In genomic region chr2:27379840-27380625, GRCh38 we compare ENCODE assay signal across 1 cellular context.
TF ChIP-seq lines count a peak whose summit lies in the region.

No MANE protein-coding gene starts in this region.

TF ChIP-seq in HepG2, 621 proteins besides CTCF, POLR2A, EP300 and RAD21 (continued from another document):
- TF ChIP-seq HMGXB4 (CRISPR knock-in tag; IDR thresholded peaks at IDR 0.05; ENCODE audit: borderline replicate concordance in 1 of 2, low read depth in 1 of 2): peak in 1 of 2 experiments; percentile 53; a peak in 1 of 4 replicates
- 0 out of 2 replicates have a peak, but pooled peaks have one; percentile 16 for TF ChIP-seq MTA1 (CRISPR knock-in tag; IDR thresholded peaks at IDR 0.05; ENCODE audit: borderline replicate concordance)
- 0 out of 2 replicates have a peak, but pooled peaks have one; percentile 5 for TF ChIP-seq ZNF34 (CRISPR knock-in tag; IDR thresholded peaks at IDR 0.05; ENCODE audit: borderline replicate concordance)
- TF ChIP-seq HNRNPK (IDR thresholded peaks at IDR 0.05; ENCODE audit: low read depth, low read length, poor library complexity, severe bottlenecking): peak; percentile 86
- 0 out of 2 replicates have a peak, but pooled peaks have one; percentile 28 for TF ChIP-seq ZBED4 (CRISPR knock-in tag; IDR thresholded peaks at IDR 0.05; ENCODE audit: borderline replicate concordance)
- TF ChIP-seq JUN (CRISPR knock-in tag; IDR thresholded peaks at IDR 0.05): 0 out of 2 replicates have a peak, but pooled peaks have one; percentile 60
- peak; percentile 69; the same call in 1 of the 2 replicates for TF ChIP-seq ZNF572 (CRISPR knock-in tag; IDR thresholded peaks at IDR 0.05)
- TF ChIP-seq E2F2 (CRISPR knock-in tag; IDR thresholded peaks at IDR 0.05; ENCODE audit: borderline replicate concordance): no peak
- TF ChIP-seq NR2F1 (CRISPR knock-in tag; IDR thresholded peaks at IDR 0.05): peak; percentile 54 to 87; a peak in 3 of 4 replicates
- TF ChIP-seq MYC (CRISPR knock-in tag; IDR thresholded peaks at IDR 0.05; ENCODE audit: borderline replicate concordance): peak; percentile 44; the same call in 1 of the 2 replicates
- no peak for TF ChIP-seq RNF2 (conservative IDR thresholded peaks at IDR 0.05; ENCODE audit: low read depth)
- TF ChIP-seq WIZ (CRISPR knock-in tag; IDR thresholded peaks at IDR 0.05): 0 out of 2 replicates have a peak, but pooled peaks have one; percentile 36
- TF ChIP-seq ELF3 (CRISPR knock-in tag; IDR thresholded peaks at IDR 0.05): peak; percentile 32
- TF ChIP-seq ZBTB34 (CRISPR knock-in tag; IDR thresholded peaks at IDR 0.05): 0 out of 2 replicates have a peak, but pooled peaks have one; percentile 20
- TF ChIP-seq ZMYM2 (CRISPR knock-in tag; IDR thresholded peaks at IDR 0.05): 0 out of 2 replicates have a peak, but pooled peaks have one; percentile 18
- 0 out of 2 replicates have a peak, but pooled peaks have one; percentile 25 for TF ChIP-seq TFDP2 (CRISPR knock-in tag; IDR thresholded peaks at IDR 0.05)
- no peak for TF ChIP-seq EHMT2 (IDR thresholded peaks at IDR 0.05; ENCODE audit: borderline replicate concordance, low read depth, low read length)
- peak; percentile 47; the same call in 1 of the 2 replicates for TF ChIP-seq NFKBIZ (CRISPR knock-in tag; IDR thresholded peaks at IDR 0.05)
- 0 out of 2 replicates have a peak, but pooled peaks have one; percentile 33 for TF ChIP-seq MIXL1 (CRISPR knock-in tag; IDR thresholded peaks at IDR 0.05)
- peak; percentile 31; the same call in 1 of the 2 replicates for TF ChIP-seq SIN3A (IDR thresholded peaks at IDR 0.05; ENCODE audit: borderline replicate concordance, low read depth, low read length)
- TF ChIP-seq ATF4 (CRISPR knock-in tag; IDR thresholded peaks at IDR 0.05): no peak
- no peak for TF ChIP-seq RORA (CRISPR knock-in tag; IDR thresholded peaks at IDR 0.05)
- TF ChIP-seq MBNL3 (CRISPR knock-in tag; conservative IDR thresholded peaks at IDR 0.05): no peak
- TF ChIP-seq ZFX (CRISPR knock-in tag; IDR thresholded peaks at IDR 0.05; ENCODE audit: low read depth): peak; percentile 43
